Comparison of ENCODE assay signal across 16 cellular contexts in genomic region chr20:23332467-23332866, GRCh38. TPM values are rescaled to one million over a fixed set of nuclear protein-coding genes. Genes with fewer than 3 reads are reported as not detected.
DNase-seq lines count a peak whose midpoint lies in the region; ATAC-seq, FAIRE-seq and TF ChIP-seq lines count a peak whose summit lies in the region.
"Had no signal": no experiment of that assay in that cellular context is flagged by ENCODE, and none has a peak within 500 bp of the region (broad histone marks: within the 10 kb centered on the region; RNA-seq: fewer than 3 reads in every experiment).

No MANE protein-coding gene starts in this region.

- H3K9me2 ChIP-seq in PC-3 (replicated peaks; ENCODE audit: low read length), result no peaks in the 10 kb centered on the region

- H3K9me1 ChIP-seq in endothelial cell of umbilical vein (replicated peaks; ENCODE audit: control insufficient read depth, extremely low read depth, insufficient read depth, low read length), result no peaks in the 10 kb centered on the region

- in situ Hi-C loops in HepG2 (cut with HindIII; ENCODE audit: extremely low pct_ligation_motif_present, low pct_unique_long_range_greater_than_20kb), result no loop called here

- no peaks in the 10 kb centered on the region for H3K36me3 ChIP-seq in HepG2 (replicated peaks in 1 of 2; ENCODE audit: control insufficient read depth in 1 of 2, insufficient read depth in 2 of 2, low read length in 2 of 2)
- H3K36me3 ChIP-seq in right lobe of liver, result no peaks in the 10 kb centered on the region
- H3K36me3 ChIP-seq in endothelial cell of umbilical vein (ENCODE audit: control insufficient read depth in 2 of 2, extremely low read depth in 1 of 2, insufficient read depth in 2 of 2, low read length in 2 of 2), result no peaks in the 10 kb centered on the region
- no peaks in the 10 kb centered on the region for H3K36me3 ChIP-seq in sigmoid colon
- no peaks in the 10 kb centered on the region for H3K36me3 ChIP-seq in PC-3 (ENCODE audit: low read depth, low read length)

- intact Hi-C loops in HepG2 (cut with micrococcal nuclease; ENCODE audit: unreplicated experiment), result no loop called here
- intact Hi-C loops in right lobe of liver (cut with DNase I), result no loop called here
- intact Hi-C loops in endothelial cell of umbilical vein (cut with micrococcal nuclease), result no loop called here
- intact Hi-C loops in sigmoid colon (cut with DNase I), result no loop called here
- intact Hi-C loops in PC-3 (cut with micrococcal nuclease), result no loop called here

- POLR2A ChIA-PET in HepG2 (lab: Yijun Ruan, JAX), result no interaction called here
- POLR2A ChIA-PET in endothelial cell of umbilical vein (lab: Charles Lee), result no interaction called here
- POLR2A ChIA-PET in PC-3 (lab: Charles Lee; ENCODE audit: unreplicated experiment), result no interaction called here

- H3K27me3 ChIP-seq in HepG2 (ENCODE audit: control insufficient read depth in 1 of 2, insufficient read depth in 2 of 2, low read length in 2 of 2), result no peaks in the 10 kb centered on the region
- no peaks in the 10 kb centered on the region for H3K27me3 ChIP-seq in right lobe of liver
- no peaks in the 10 kb centered on the region for H3K27me3 ChIP-seq in endothelial cell of umbilical vein (ENCODE audit: control insufficient read depth in 2 of 2, insufficient read depth in 2 of 2, low read length in 2 of 2)
- no peaks in the 10 kb centered on the region for H3K27me3 ChIP-seq in sigmoid colon
- peaks cover 9% of the 10 kb centered on the region; the same call in 1 of the 2 replicates for H3K27me3 ChIP-seq in PC-3 (ENCODE audit: low read length)

- CTCF ChIA-PET in HepG2 (lab: Yijun Ruan, JAX; ENCODE audit: low intra/inter-chr PET ratio, low total read pairs), result no interaction called here
- CTCF ChIA-PET in endothelial cell of umbilical vein (lab: Charles Lee), result interaction anchor here (0.9 to 1.8 kb wide), 12 partner anchors 9 to 994 kb away, joined by 3 to 7 read pairs (median 4); no protein-coding TSS in a partner anchor
- CTCF ChIA-PET in PC-3 (lab: Charles Lee), result no interaction called here

- no peak for DNase-seq in HepG2 (ENCODE audit: low spot score)
- DNase-seq in right lobe of liver, result no peak
- no peak for DNase-seq in endothelial cell of umbilical vein (ENCODE audit: low read depth, low spot score)
- DNase-seq in sigmoid colon, result peak; percentile 19
- no peak for DNase-seq in NCI-H1417 (lab: John Stamatoyannopoulos, UW)
- DNase-seq in activated effector memory CD4-positive, alpha-beta T cell treated with Interleukin-2 at 50 U/mL for 16 hours, result no peak
- DNase-seq in PC-3, result no peak
- DNase-seq: 8988T; AML-193; C1 segment of cervical spinal cord; Calu3; CD4-positive, alpha-beta T cell; DMS 273 treated with DMSO at 0.1 percent for 48 hours; GOT3; H9 had no signal

- 6% methylated on average over 2 of the region's 2 CpGs for WGBS in HepG2 (ENCODE audit: low lambda C conversion rate)
- 39% methylated on average over 2 of the region's 2 CpGs for WGBS in right lobe of liver (ENCODE audit: insufficient coverage, low coverage, low lambda C conversion rate, missing lambda C conversion rate)
- 68 to 79% methylated on average over 2 of the region's 2 CpGs for WGBS in sigmoid colon, 2 donors

- H3F3A ChIP-seq in PC-3 (ENCODE audit: low read length, unreplicated experiment), result no peaks in the 10 kb centered on the region

- H3K4me1 ChIP-seq in HepG2 (ENCODE audit: insufficient read depth, low read length) (peaks cover 14% of the 10 kb centered on the region), right lobe of liver (no peaks in the 10 kb centered on the region), endothelial cell of umbilical vein (ENCODE audit: control insufficient read depth, extremely low read depth, insufficient read depth, low read length) (peaks cover 9% of the 10 kb centered on the region), sigmoid colon (no peaks in the 10 kb centered on the region), PC-3 (ENCODE audit: insufficient read depth, low read length) (no peaks in the 10 kb centered on the region)

- H2AFZ ChIP-seq in HepG2 (ENCODE audit: low read length) (no peak overlapping the region), endothelial cell of umbilical vein (ENCODE audit: low read depth, low read length) (no peak overlapping the region), PC-3 (ENCODE audit: low read length) (no peak overlapping the region)

- H3K27ac ChIP-seq in HepG2 (ENCODE audit: extremely low read length, insufficient read depth, low read length) (no peak overlapping the region), right lobe of liver (no peak overlapping the region), endothelial cell of umbilical vein (ENCODE audit: insufficient read depth, low read depth, low read length) (no peak overlapping the region), sigmoid colon (no peak overlapping the region), PC-3 (ENCODE audit: low read length) (no peak overlapping the region)

- TF ChIP-seq CTCF in HepG2 (CRISPR knock-in tag; IDR thresholded peaks at IDR 0.05) (no peak), right lobe of liver (IDR thresholded peaks at IDR 0.05) (no peak), endothelial cell of umbilical vein (IDR thresholded peaks at IDR 0.05; ENCODE audit: extremely low read depth in 1 of 2, insufficient read depth in 1 of 2, low read depth in 1 of 2, low read length in 2 of 2) (no peak), sigmoid colon (IDR thresholded peaks at IDR 0.05) (no peak), PC-3 (conservative IDR thresholded peaks at IDR 0.05; ENCODE audit: low read depth, low read length) (no peak)

- ATAC-seq in HepG2 (no peak), right lobe of liver (no peak), PC-3 (no peak)
- ATAC-seq: GM12878 had no signal

- TF ChIP-seq RAD21 in HepG2 (CRISPR knock-in tag; IDR thresholded peaks at IDR 0.05), result no peak

- TF ChIP-seq EP300 in HepG2 (IDR thresholded peaks at IDR 0.05; ENCODE audit: low read depth in 2 of 2, low read length in 2 of 2) (no peak), HepG2 (CRISPR knock-in tag; IDR thresholded peaks at IDR 0.05; ENCODE audit: borderline replicate concordance) (no peak), sigmoid colon (IDR thresholded peaks at IDR 0.05) (no peak)

- FAIRE-seq in HepG2 (lab: Jason Lieb, UNC) (peak; percentile 8), endothelial cell of umbilical vein (lab: Jason Lieb, UNC) (no peak)

- no peak overlapping the region for H3K4me3 ChIP-seq in HepG2 (replicated peaks in 1 of 3; ENCODE audit: insufficient read depth in 1 of 3, low read depth in 2 of 3, low read length in 3 of 3)
- no peak overlapping the region for H3K4me3 ChIP-seq in right lobe of liver
- no peak overlapping the region for H3K4me3 ChIP-seq in endothelial cell of umbilical vein (replicated peaks in 1 of 3; ENCODE audit: insufficient read depth in 1 of 3, low read depth in 1 of 3, low read length in 3 of 3)
- H3K4me3 ChIP-seq in sigmoid colon, result no peak overlapping the region
- H3K4me3 ChIP-seq in PC-3 (ENCODE audit: low read length), result no peak overlapping the region
- H3K4me3 ChIP-seq: GM12878 had no signal

- H3K79me2 ChIP-seq in HepG2 (ENCODE audit: insufficient read depth, low read length) (no peaks in the 10 kb centered on the region), endothelial cell of umbilical vein (ENCODE audit: control insufficient read depth, insufficient read depth, low read length) (no peaks in the 10 kb centered on the region), PC-3 (ENCODE audit: low read length) (no peaks in the 10 kb centered on the region)

- H4K20me1 ChIP-seq in HepG2 (ENCODE audit: insufficient read depth, low read length) (no peaks in the 10 kb centered on the region), endothelial cell of umbilical vein (replicated peaks; ENCODE audit: control insufficient read depth, extremely low read depth, insufficient read depth, low read length) (no peaks in the 10 kb centered on the region), PC-3 (ENCODE audit: low read length) (no peaks in the 10 kb centered on the region)

- H3K9ac ChIP-seq in HepG2 (ENCODE audit: insufficient read depth, low read depth, low read length), result no peak overlapping the region
- H3K9ac ChIP-seq in endothelial cell of umbilical vein (replicated peaks; ENCODE audit: extremely low read depth, insufficient read depth, low read length), result no peak overlapping the region
- H3K9ac ChIP-seq in PC-3 (ENCODE audit: low read length), result no peak overlapping the region

- no TSS peak for BruUV-seq in HepG2 (replicated peaks; lab: Mats Ljungman, UMichigan)
- no TSS peak for BruUV-seq in endothelial cell of umbilical vein (replicated peaks; lab: Mats Ljungman, UMichigan)
- BruUV-seq in PC-3 (replicated peaks; lab: Mats Ljungman, UMichigan), result no TSS peak

- dilution Hi-C loops in endothelial cell of umbilical vein (cut with MboI; ENCODE audit: extremely low pct_ligation_motif_present, low sequenced_read_pairs), result no loop called here

- H3K4me2 ChIP-seq in HepG2 (ENCODE audit: low read depth, low read length), result no peak overlapping the region
- H3K4me2 ChIP-seq in endothelial cell of umbilical vein (ENCODE audit: insufficient read depth, low read length), result peak overlapping the region; percentile 31
- no peak overlapping the region for H3K4me2 ChIP-seq in PC-3 (ENCODE audit: low read length)

- H3K9me3 ChIP-seq in HepG2 (ENCODE audit: low read length), result no peaks in the 10 kb centered on the region
- no peaks in the 10 kb centered on the region for H3K9me3 ChIP-seq in right lobe of liver
- no peaks in the 10 kb centered on the region for H3K9me3 ChIP-seq in endothelial cell of umbilical vein (replicated peaks; ENCODE audit: control insufficient read depth, insufficient read depth, low read length)
- H3K9me3 ChIP-seq in sigmoid colon, result no peaks in the 10 kb centered on the region
- no peaks in the 10 kb centered on the region for H3K9me3 ChIP-seq in PC-3 (ENCODE audit: low read length)

- TF ChIP-seq POLR2A in HepG2 (IDR thresholded peaks at IDR 0.05; ENCODE audit: insufficient read depth in 1 of 2, low read depth in 2 of 2, low read length in 2 of 2), result no peak
- TF ChIP-seq POLR2A in right lobe of liver (IDR thresholded peaks at IDR 0.05), result no peak
- TF ChIP-seq POLR2A in endothelial cell of umbilical vein (IDR thresholded peaks at IDR 0.05; ENCODE audit: low read depth, low read length), result no peak
- no peak for TF ChIP-seq POLR2A in sigmoid colon (IDR thresholded peaks at IDR 0.05)

RNA-seq across cellular contexts. Expression of gene NXT1, which starts 18.1 kb away (rescaled TPM):
- 65.9 and 69.7 TPM in 2 replicates for total RNA-seq in HepG2 (2016; rRNA removed; fragmentation: Illumina TruSeq; extraction: Trizol)
- total RNA-seq in HepG2 (2016; cell fraction: cytosol; rRNA removed; fragmentation: Illumina TruSeq; extraction: Trizol; ENCODE audit: low read depth), result 33.9 and 44.3 TPM in 2 replicates
- total RNA-seq in HepG2 (2016; cell fraction: insoluble cytoplasmic fraction; rRNA removed; fragmentation: Illumina TruSeq; extraction: Trizol), result 66.3 and 67.2 TPM in 2 replicates
- 44.7 and 63.8 TPM in 2 replicates for total RNA-seq in HepG2 (2016; cell fraction: membrane; rRNA removed; fragmentation: Illumina TruSeq; extraction: Trizol)
- total RNA-seq in HepG2 (2016; cell fraction: nucleus; rRNA removed; fragmentation: Illumina TruSeq; extraction: Trizol), result 24.4 and 28.0 TPM in 2 replicates
- 35.6 and 40.8 TPM in 2 replicates for polyA plus RNA-seq in HepG2 (2011; rRNA removed)
- 43.8 and 47.5 TPM in 2 replicates for polyA plus RNA-seq in HepG2 (2011; cell fraction: cytosol; rRNA removed)
- 14.7 and 15.8 TPM in 2 replicates for polyA plus RNA-seq in HepG2 (2011; cell fraction: nucleus; rRNA removed)
- polyA plus RNA-seq in HepG2 (2012), result 26.7 and 32.9 TPM in 2 replicates
- 18.8 and 30.9 TPM in 2 replicates for polyA plus RNA-seq in HepG2 (2016; cell fraction: cytosol; fragmentation: Illumina TruSeq; extraction: Trizol; ENCODE audit: low read depth)
- 62.5 and 64.4 TPM in 2 replicates for polyA plus RNA-seq in HepG2 (2016; cell fraction: insoluble cytoplasmic fraction; fragmentation: Illumina TruSeq; extraction: Trizol; ENCODE audit: low read depth)
- polyA plus RNA-seq in HepG2 (2016; cell fraction: membrane; fragmentation: Illumina TruSeq; extraction: Trizol; ENCODE audit: low read depth), result 26.0 and 39.0 TPM in 2 replicates
- 41.7 and 47.7 TPM in 2 replicates for polyA plus RNA-seq in HepG2 (2016; cell fraction: nucleus; fragmentation: Illumina TruSeq; extraction: Trizol; ENCODE audit: insufficient read depth, low read depth)
- 25.3 and 27.2 TPM in 2 replicates for polyA minus RNA-seq in HepG2 (2011; rRNA and poly(A)+ RNA removed; ENCODE audit: low replicate concordance)
- 11.5 and 13.4 TPM in 2 replicates for polyA minus RNA-seq in HepG2 (2011; cell fraction: cytosol; rRNA and poly(A)+ RNA removed)
- 8.2 and 10.1 TPM in 2 replicates for polyA minus RNA-seq in HepG2 (2011; cell fraction: nucleus; rRNA and poly(A)+ RNA removed)
- 10 to 100 TPM in 2 of 6 experiments, 1 to 10 TPM in 4; 3.8 to 11.2 (median 6.1) TPM for total RNA-seq in right lobe of liver
- total RNA-seq in endothelial cell of umbilical vein, result 27.1 and 28.5 TPM in 2 replicates
- 39.2 and 40.2 TPM in 2 replicates for polyA plus RNA-seq in endothelial cell of umbilical vein
- 34.6 and 43.2 TPM in 2 replicates for polyA plus RNA-seq in endothelial cell of umbilical vein (2011; cell fraction: cytosol; rRNA removed)
- polyA plus RNA-seq in endothelial cell of umbilical vein (2011; cell fraction: nucleus; rRNA removed), result 17.9 and 19.9 TPM in 2 replicates
- 28.4 and 32.3 TPM in 2 replicates for polyA plus RNA-seq in endothelial cell of umbilical vein (2012)
- polyA minus RNA-seq in endothelial cell of umbilical vein, result 18.0 and 19.8 TPM in 2 replicates
- polyA minus RNA-seq in endothelial cell of umbilical vein (2011; cell fraction: cytosol; rRNA and poly(A)+ RNA removed), result 12.4 TPM
- 6.6 TPM in 2 replicates for polyA minus RNA-seq in endothelial cell of umbilical vein (2011; cell fraction: nucleus; rRNA and poly(A)+ RNA removed)
- 10 to 100 TPM; 19.9 to 57.6 (median 29.3) TPM for total RNA-seq in sigmoid colon
- 10 to 100 TPM in 2 of 3 donors, 1 to 10 TPM in 1; 8.1 to 22.3 (median 10.8) TPM for polyA plus RNA-seq in sigmoid colon
- 82.0 and 98.0 TPM in 2 replicates for total RNA-seq in PC-3 (2014; rRNA removed)

RNA-seq across cellular contexts. Expression of gene GZF1, which starts 29.5 kb away (rescaled TPM):
- total RNA-seq in HepG2 (2016; rRNA removed; fragmentation: Illumina TruSeq; extraction: Trizol), result 26.0 and 26.4 TPM in 2 replicates
- total RNA-seq in HepG2 (2016; cell fraction: cytosol; rRNA removed; fragmentation: Illumina TruSeq; extraction: Trizol; ENCODE audit: low read depth), result 1.9 and 2.6 TPM in 2 replicates
- 22.9 and 24.5 TPM in 2 replicates for total RNA-seq in HepG2 (2016; cell fraction: insoluble cytoplasmic fraction; rRNA removed; fragmentation: Illumina TruSeq; extraction: Trizol)
- 8.6 and 9.9 TPM in 2 replicates for total RNA-seq in HepG2 (2016; cell fraction: membrane; rRNA removed; fragmentation: Illumina TruSeq; extraction: Trizol)
- total RNA-seq in HepG2 (2016; cell fraction: nucleus; rRNA removed; fragmentation: Illumina TruSeq; extraction: Trizol), result 19.0 and 22.5 TPM in 2 replicates
- polyA plus RNA-seq in HepG2 (2011; rRNA removed), result 16.9 and 21.9 TPM in 2 replicates
- 9.4 and 15.6 TPM in 2 replicates for polyA plus RNA-seq in HepG2 (2011; cell fraction: cytosol; rRNA removed)
- polyA plus RNA-seq in HepG2 (2011; cell fraction: nucleus; rRNA removed), result 66.6 and 67.6 TPM in 2 replicates
- polyA plus RNA-seq in HepG2 (2012), result 9.0 and 9.7 TPM in 2 replicates
- 0.93 and 1.7 TPM in 2 replicates for polyA plus RNA-seq in HepG2 (2016; cell fraction: cytosol; fragmentation: Illumina TruSeq; extraction: Trizol; ENCODE audit: low read depth)
- polyA plus RNA-seq in HepG2 (2016; cell fraction: insoluble cytoplasmic fraction; fragmentation: Illumina TruSeq; extraction: Trizol; ENCODE audit: low read depth), result 14.6 and 15.6 TPM in 2 replicates
- polyA plus RNA-seq in HepG2 (2016; cell fraction: membrane; fragmentation: Illumina TruSeq; extraction: Trizol; ENCODE audit: low read depth), result 3.4 and 4.4 TPM in 2 replicates
- polyA plus RNA-seq in HepG2 (2016; cell fraction: nucleus; fragmentation: Illumina TruSeq; extraction: Trizol; ENCODE audit: insufficient read depth, low read depth), result 27.5 and 33.7 TPM in 2 replicates
- polyA minus RNA-seq in HepG2 (2011; rRNA and poly(A)+ RNA removed; ENCODE audit: low replicate concordance), result 48.6 and 69.0 TPM in 2 replicates
- polyA minus RNA-seq in HepG2 (2011; cell fraction: cytosol; rRNA and poly(A)+ RNA removed), result 17.5 and 22.3 TPM in 2 replicates
- polyA minus RNA-seq in HepG2 (2011; cell fraction: nucleus; rRNA and poly(A)+ RNA removed), result 37.7 and 38.0 TPM in 2 replicates
- 1 to 10 TPM; 3.5 to 9.6 (median 6.1) TPM for total RNA-seq in right lobe of liver
- 10.0 and 12.5 TPM in 2 replicates for total RNA-seq in endothelial cell of umbilical vein
- polyA plus RNA-seq in endothelial cell of umbilical vein, result 9.7 and 19.6 TPM in 2 replicates
- 9.3 and 14.4 TPM in 2 replicates for polyA plus RNA-seq in endothelial cell of umbilical vein (2011; cell fraction: cytosol; rRNA removed)
- polyA plus RNA-seq in endothelial cell of umbilical vein (2011; cell fraction: nucleus; rRNA removed), result 29.8 and 58.4 TPM in 2 replicates
- polyA plus RNA-seq in endothelial cell of umbilical vein (2012), result 8.6 and 11.6 TPM in 2 replicates
- 48.7 and 50.8 TPM in 2 replicates for polyA minus RNA-seq in endothelial cell of umbilical vein
- polyA minus RNA-seq in endothelial cell of umbilical vein (2011; cell fraction: cytosol; rRNA and poly(A)+ RNA removed), result 19.0 TPM
- polyA minus RNA-seq in endothelial cell of umbilical vein (2011; cell fraction: nucleus; rRNA and poly(A)+ RNA removed), result 27.7 and 30.5 TPM in 2 replicates
- 10 to 100 TPM; 13.0 to 17.5 (median 17.1) TPM for total RNA-seq in sigmoid colon
- polyA plus RNA-seq in sigmoid colon, result 1 to 10 TPM; 2.4 to 6.0 (median 4.9) TPM
- 16.0 and 17.9 TPM in 2 replicates for total RNA-seq in PC-3 (2014; rRNA removed)
